Comparison of ENCODE assay signal across 26 cellular contexts in the genomic region with DNA sequence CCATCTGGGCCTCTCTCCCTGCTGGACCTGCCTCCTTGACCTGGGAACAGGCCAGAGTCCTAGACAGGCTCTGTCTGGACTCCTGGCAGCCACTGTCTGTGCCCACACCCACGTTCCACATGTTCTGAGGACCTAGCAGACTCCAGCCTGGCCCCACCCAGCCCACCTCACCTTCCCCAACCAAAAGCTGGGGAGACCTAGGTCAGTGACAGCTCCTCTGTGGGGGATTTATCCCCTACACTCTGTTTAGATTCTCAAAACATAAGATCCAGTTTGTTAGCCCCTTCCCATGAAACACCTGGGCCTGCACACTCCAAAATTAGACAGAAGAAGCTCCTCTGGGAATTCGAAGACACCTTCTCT. TPM values are rescaled to one million over a fixed set of nuclear protein-coding genes. Genes with fewer than 3 reads are reported as not detected.
"Had no signal": no experiment of that assay in that cellular context is flagged by ENCODE, and none has a peak within 500 bp of the region (broad histone marks: within the 10 kb centered on the region; RNA-seq: fewer than 3 reads in every experiment).

No MANE protein-coding gene starts in this region.

- H3K4me3 Mint-ChIP-seq: naive thymus-derived CD8-positive, alpha-beta T cell; nephron; neural crest cell; stimulated activated memory B cell treated with anti-CD40 and anti-IgM and Interleukin-4, amounts not matched to agents 10 μg/mL and 1 μg/mL and 100 μg/mL, for 72 hours; stimulated activated naive CD8-positive, alpha-beta T cell treated with anti-CD3 and anti-CD28 coated beads, Interleukin-15, amount 100 ng/mL, for 72 hours had no signal

- H3K4me1 Mint-ChIP-seq: naive thymus-derived CD8-positive, alpha-beta T cell; neural crest cell; stimulated activated memory B cell treated with anti-CD40 and anti-IgM and Interleukin-4, amounts not matched to agents 10 μg/mL and 1 μg/mL and 100 μg/mL, for 72 hours; stimulated activated naive CD8-positive, alpha-beta T cell treated with anti-CD3 and anti-CD28 coated beads, Interleukin-15, amount 100 ng/mL, for 72 hours had no signal

- H3K36me3 ChIP-seq: lower lobe of right lung, neutrophil, ovary, right atrium auricular region, right lobe of liver, transverse colon, upper lobe of right lung had no signal

- H3K4me1 ChIP-seq: right atrium auricular region, right lobe of liver, transverse colon, upper lobe of right lung had no signal

- H3K27me3 ChIP-seq: hepatocyte, neutrophil, ovary, right atrium auricular region, right lobe of liver, transverse colon, upper lobe of right lung had no signal

- H3K27ac ChIP-seq: hepatocyte, lower lobe of right lung, neutrophil, ovary, right atrium auricular region, right lobe of liver, transverse colon, upper lobe of right lung had no signal

- DNase-seq: kidney glomerular epithelial cell; left cardiac atrium; lower lobe of right lung; mammary epithelial cell; naive thymus-derived CD8-positive, alpha-beta T cell; occipital lobe; ovary; stimulated activated CD4-positive, alpha-beta T cell treated with anti-CD3 and anti-CD28 coated beads, Interleukin-1b, Interleukin-23, amount 100 ng/mL, for 48 hours; stimulated activated CD4-positive, alpha-beta T cell treated with anti-CD3 and anti-CD28 coated beads, Interleukin-2, amount 100 ng/mL, for 48 hours; stimulated activated CD4-positive, alpha-beta T cell treated with anti-CD3 and anti-CD28 coated beads, Interleukin-4, amount 100 ng/mL, for 4 hours; stimulated activated CD8-positive, alpha-beta memory T cell treated with anti-CD3 and anti-CD28 coated beads, Interleukin-4, amount 100 ng/mL, for 48 hours; stimulated activated naive CD4-positive, alpha-beta T cell treated with Interleukin-2 at 50 U/mL for 16 hours; stimulated activated naive CD8-positive, alpha-beta T cell treated with anti-CD3 and anti-CD28 coated beads, Interleukin-15, amount 100 ng/mL, for 72 hours; substantia nigra; transverse colon; upper lobe of right lung had no signal

- H3K4me3 ChIP-seq: hepatocyte, lower lobe of right lung, ovary, right atrium auricular region, right lobe of liver, smooth muscle cell, transverse colon, upper lobe of right lung had no signal

- H3K27ac Mint-ChIP-seq: naive thymus-derived CD8-positive, alpha-beta T cell; nephron; progenitor cell of endocrine pancreas; stimulated activated memory B cell treated with anti-CD40 and anti-IgM and Interleukin-4, amounts not matched to agents 10 μg/mL and 1 μg/mL and 100 μg/mL, for 72 hours; stimulated activated naive CD8-positive, alpha-beta T cell treated with anti-CD3 and anti-CD28 coated beads, Interleukin-15, amount 100 ng/mL, for 72 hours had no signal

- ATAC-seq: lower lobe of right lung; naive thymus-derived CD8-positive, alpha-beta T cell had no signal

- H3K36me3 Mint-ChIP-seq: stimulated activated memory B cell treated with anti-CD40 and anti-IgM and Interleukin-4, amounts not matched to agents 10 μg/mL and 1 μg/mL and 100 μg/mL, for 72 hours had no signal

RNA-seq across cellular contexts. Expression of gene ADAMTS2, which starts 59.8 kb away (rescaled TPM):
- total RNA-seq: naive thymus-derived CD8-positive, alpha-beta T cell; pulmonary artery endothelial cell had no signal
